In genomic region chr6:40536442-40536841, GRCh38 we compare ENCODE assay signal across 1 cellular context.
TF ChIP-seq lines count a peak whose summit lies in the region.

No MANE protein-coding gene starts in this region.

TF ChIP-seq in SK-N-SH treated with all-trans-retinoic acid at 6 μM for 48 hours, 23 proteins besides CTCF, POLR2A, EP300 and RAD21 (continued from another document):
- no peak for TF ChIP-seq ZFP3 (CRISPR knock-in tag; IDR thresholded peaks at IDR 0.05)
- no peak for TF ChIP-seq CSDC2 (CRISPR knock-in tag; IDR thresholded peaks at IDR 0.05)
- TF ChIP-seq, protein P1, sequence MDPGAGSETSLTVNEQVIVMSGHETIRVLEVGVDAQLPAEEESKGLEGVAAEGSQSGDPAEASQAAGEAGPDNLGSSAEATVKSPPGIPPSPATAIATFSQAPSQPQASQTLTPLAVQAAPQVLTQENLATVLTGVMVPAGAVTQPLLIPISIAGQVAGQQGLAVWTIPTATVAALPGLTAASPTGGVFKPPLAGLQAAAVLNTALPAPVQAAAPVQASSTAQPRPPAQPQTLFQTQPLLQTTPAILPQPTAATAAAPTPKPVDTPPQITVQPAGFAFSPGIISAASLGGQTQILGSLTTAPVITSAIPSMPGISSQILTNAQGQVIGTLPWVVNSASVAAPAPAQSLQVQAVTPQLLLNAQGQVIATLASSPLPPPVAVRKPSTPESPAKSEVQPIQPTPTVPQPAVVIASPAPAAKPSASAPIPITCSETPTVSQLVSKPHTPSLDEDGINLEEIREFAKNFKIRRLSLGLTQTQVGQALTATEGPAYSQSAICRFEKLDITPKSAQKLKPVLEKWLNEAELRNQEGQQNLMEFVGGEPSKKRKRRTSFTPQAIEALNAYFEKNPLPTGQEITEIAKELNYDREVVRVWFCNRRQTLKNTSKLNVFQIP (CRISPR knock-in tag; IDR thresholded peaks at IDR 0.05; ENCODE audit: borderline replicate concordance, low read depth), result no peak
- no peak for TF ChIP-seq ZNF8 (CRISPR knock-in tag; IDR thresholded peaks at IDR 0.05)
- no peak for TF ChIP-seq ZNF565 (CRISPR knock-in tag; conservative IDR thresholded peaks at IDR 0.05; ENCODE audit: low read depth)
- no peak for TF ChIP-seq SNAI2 (CRISPR knock-in tag; IDR thresholded peaks at IDR 0.05)
- no peak for TF ChIP-seq ESRRG (CRISPR knock-in tag; IDR thresholded peaks at IDR 0.05)
- TF ChIP-seq ZNF70 (CRISPR knock-in tag; IDR thresholded peaks at IDR 0.05), result no peak
- TF ChIP-seq TSHZ2 (CRISPR knock-in tag; IDR thresholded peaks at IDR 0.05), result no peak
